ENCODE assay signal across 7 cellular contexts in genomic region chr20:58192567-58192966, GRCh38. TPM values are rescaled to one million over a fixed set of nuclear protein-coding genes. Genes with fewer than 3 reads are reported as not detected.
DNase-seq lines count a peak whose midpoint lies in the region; ATAC-seq and TF ChIP-seq lines count a peak whose summit lies in the region.

No MANE protein-coding gene starts in this region.

- no peaks in the 10 kb centered on the region; a peak in 2 of 7 replicates for H3K36me3 Mint-ChIP-seq in H9 (ENCODE audit: insufficient read depth in 1 of 3, low read depth in 3 of 3)

- H2AFZ ChIP-seq in H9 (ENCODE audit: low read length) = no peak overlapping the region

- no peak overlapping the region for H3K4me3 Mint-ChIP-seq in H9

- H3K56ac ChIP-seq in H9 (ENCODE audit: insufficient read length, low read depth, low read length) = no peak overlapping the region

- peaks cover 5 to 10% of the 10 kb centered on the region in 2 experiments for H3K9me3 Mint-ChIP-seq in H9

- no peaks in the 10 kb centered on the region for H3K23me2 ChIP-seq in H9 (ENCODE audit: insufficient read length, low read depth, low read length, poor library complexity, severe bottlenecking)

- TF ChIP-seq CTCF in H9 (conservative IDR thresholded peaks at IDR 0.05) = peak; percentile 86

- no peaks in the 10 kb centered on the region for H3K79me1 ChIP-seq in H9 (ENCODE audit: insufficient read depth, low read depth, low read length, poor library complexity, severe bottlenecking)

- H2BK5ac ChIP-seq in H9 (ENCODE audit: insufficient read length, low read length) = no peak overlapping the region

- H3T11ph ChIP-seq in H9 (ENCODE audit: low read length) = no peak overlapping the region

- H4K91ac ChIP-seq in H9 (ENCODE audit: insufficient read length, low read depth, low read length) = no peak overlapping the region

- no peak overlapping the region for H3K18ac ChIP-seq in H9 (ENCODE audit: insufficient read length, low read depth, low read length)

- H4K8ac ChIP-seq in H9 (replicated peaks; ENCODE audit: insufficient read length, low read depth, low read length) = no peak overlapping the region

- H3K27ac Mint-ChIP-seq in H9 = no peak overlapping the region

- no peak overlapping the region for H3K9ac ChIP-seq in H9 (ENCODE audit: extremely low read depth, insufficient read length, low read length)

- no peak overlapping the region for H2BK12ac ChIP-seq in H9 (ENCODE audit: insufficient read length, low read depth, low read length)

- H3K79me2 ChIP-seq in H9 (ENCODE audit: insufficient read depth, low read length) = no peaks in the 10 kb centered on the region

- H3K4me1 ChIP-seq in H9 (ENCODE audit: insufficient read depth, low read length) = no peaks in the 10 kb centered on the region

- no peak overlapping the region for H4K5ac ChIP-seq in H9 (ENCODE audit: insufficient read length, low read depth, low read length)

- no peak overlapping the region for H2BK20ac ChIP-seq in H9 (ENCODE audit: low read depth, low read length, poor library complexity, severe bottlenecking)

- no peaks in the 10 kb centered on the region for H3K27me3 ChIP-seq in H9 (ENCODE audit: insufficient read depth, low read length)

- peaks cover 3 to 7% of the 10 kb centered on the region in 2 experiments; a peak in 2 of 4 replicates for H3K4me1 Mint-ChIP-seq in H9

- H2AK5ac ChIP-seq in H9 (ENCODE audit: insufficient read length, low read length) = no peak overlapping the region

- no peak overlapping the region for H3K23ac ChIP-seq in H9 (ENCODE audit: insufficient read length, low read depth, low read length)

- H3K4ac ChIP-seq in H9 (ENCODE audit: low read depth, low read length) = no peak overlapping the region

- no peak overlapping the region for H3K14ac ChIP-seq in H9 (ENCODE audit: insufficient read depth, low read length)

- WGBS in H9 (ENCODE audit: extremely low coverage, insufficient read length, low lambda C conversion rate) = no CpG with 5 or more reads among the region's 5 CpGs

- H3K4me2 ChIP-seq in H9 (ENCODE audit: insufficient read depth, insufficient read length, low read length) = no peak overlapping the region

- DNase-seq in H9 (peak; percentile 50), NCI-H187 (lab: John Stamatoyannopoulos, UW) (no peak), NCI-H2171 (lab: John Stamatoyannopoulos, UW) (no peak)
- DNase-seq in activated CD4-positive, alpha-beta T cell treated with anti-CD3 and anti-CD28 coated beads for 48 hours = peak; percentile 58
- DNase-seq in stimulated activated CD8-positive, alpha-beta memory T cell treated with anti-CD3 and anti-CD28 coated beads, Interleukin-12 subunit alpha, Interleukin-12 subunit beta, amount 100 ng/mL, for 1 hour (ENCODE audit: low read depth) = peak; percentile 18

- no peaks in the 10 kb centered on the region for H4K20me1 ChIP-seq in H9 (ENCODE audit: control insufficient read depth, insufficient read depth, insufficient read length)

- no peak overlapping the region for H2BK120ac ChIP-seq in H9 (ENCODE audit: low read depth, low read length, poor library complexity, severe bottlenecking)

- H2BK15ac ChIP-seq in H9 (ENCODE audit: low read depth, low read length) = no peak overlapping the region

- H3K27me3 Mint-ChIP-seq in H9 (ENCODE audit: low read depth) = peaks cover 29% of the 10 kb centered on the region

- H3K27ac ChIP-seq in H9 (ENCODE audit: insufficient read length, low read depth, low read length) = no peak overlapping the region

- peak; percentile 22 for ATAC-seq in esophagus mucosa
- no peak for ATAC-seq in HG03135 (IDR thresholded peaks at IDR 0.05; ENCODE audit: unreplicated experiment)

- no peaks in the 10 kb centered on the region for H3K9me3 ChIP-seq in H9 (ENCODE audit: control insufficient read depth, low read depth, low read length)

RNA-seq across cellular contexts. Expression of gene ANKRD60, which starts 35.9 kb away (rescaled TPM):
- total RNA-seq in H9 (2021) = not detected in 2 replicates
- total RNA-seq in esophagus mucosa = not detected

Comparison
In these comparisons a context has a peak if more than half of its experiments do, and no peak if none do; other contexts are left out.
1. DNase-seq: peak in H9 (single experiment), activated CD4-positive, alpha-beta T cell treated with anti-CD3 and anti-CD28 coated beads for 48 hours (single experiment) and stimulated activated CD8-positive, alpha-beta memory T cell treated with anti-CD3 and anti-CD28 coated beads, Interleukin-12 subunit alpha, Interleukin-12 subunit beta, amount 100 ng/mL, for 1 hour (single experiment); none in NCI-H187 (0 of 2) and NCI-H2171 (single experiment).